1 cellular context compared by ENCODE assay signal in the genomic region with DNA sequence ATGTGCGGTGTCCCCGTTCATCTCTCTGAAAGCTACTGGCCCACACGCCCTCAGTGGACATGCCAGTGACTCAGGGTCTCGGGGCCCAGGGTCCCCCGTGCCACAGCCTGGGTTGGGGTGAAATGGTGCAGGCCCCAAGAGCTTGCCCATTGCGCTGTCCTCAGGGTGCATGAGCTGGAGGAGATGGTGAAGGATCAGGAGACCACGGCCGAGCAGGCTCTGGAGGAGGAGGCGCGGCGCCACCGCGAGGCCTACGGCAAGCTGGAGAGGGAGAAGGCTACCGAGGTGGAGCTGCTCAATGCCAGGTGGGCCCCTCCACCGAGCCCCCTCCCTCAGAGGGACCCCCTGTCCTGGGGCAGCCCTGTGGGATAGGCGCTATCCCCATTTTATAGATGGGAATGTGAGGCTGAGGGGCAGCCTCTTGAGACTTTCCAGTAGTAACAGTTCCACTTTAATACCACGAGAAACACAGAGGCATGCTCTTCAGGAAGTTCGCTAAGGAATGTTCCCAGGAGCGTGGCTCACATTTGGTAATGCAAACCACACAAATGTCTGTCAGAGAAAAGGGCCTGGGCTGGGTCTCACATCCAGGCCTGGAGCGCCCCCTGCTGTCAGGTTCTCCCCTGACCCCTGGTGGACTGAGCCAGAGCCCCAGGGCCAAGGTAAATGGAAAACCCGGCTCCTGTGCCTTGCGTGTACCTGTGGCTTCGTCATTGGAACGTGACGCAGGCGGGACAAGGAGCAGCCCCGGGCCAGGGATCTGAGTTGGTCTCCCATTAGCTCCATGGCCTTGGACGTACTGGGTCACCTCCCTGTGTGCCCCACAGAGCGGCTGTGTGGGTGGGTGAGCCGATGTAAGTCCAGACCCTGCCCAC.
A peak's percentile ranks its signal among the peaks of the same experiment; 100 is the strongest.
TF ChIP-seq lines count a peak whose summit lies in the region.

No MANE protein-coding gene starts in this region.

TF ChIP-seq in HEK293, 187 proteins besides CTCF, POLR2A, EP300 and RAD21 (continued from another document):
- TF ChIP-seq ZBTB44 (tag by site-specific recombination; IDR thresholded peaks at IDR 0.05) (no peak), OVOL3 (tag by site-specific recombination; IDR thresholded peaks at IDR 0.05) (no peak), MZF1 (tag by site-specific recombination; IDR thresholded peaks at IDR 0.05; ENCODE audit: borderline replicate concordance) (no peak), ZNF596 (tag by site-specific recombination; IDR thresholded peaks at IDR 0.05) (no peak), ZSCAN30 (tag by site-specific recombination; IDR thresholded peaks at IDR 0.05) (0 out of 2 replicates have a peak, but pooled peaks have one; percentile 49), TRIM28 (IDR thresholded peaks at IDR 0.05; ENCODE audit: borderline replicate concordance, low read length) (peak; percentile 25; the same call in 1 of the 2 replicates), ZBTB48 (tag by site-specific recombination; IDR thresholded peaks at IDR 0.05) (peak; percentile 67; the same call in 1 of the 2 replicates), ZNF660 (tag by site-specific recombination; IDR thresholded peaks at IDR 0.05) (peak; percentile 51), ZNF768 (tag by site-specific recombination; IDR thresholded peaks at IDR 0.05) (no peak), AEBP2 (tag by site-specific recombination; IDR thresholded peaks at IDR 0.05; ENCODE audit: borderline replicate concordance) (no peak), EGR2 (tag by site-specific recombination; IDR thresholded peaks at IDR 0.05; ENCODE audit: low read depth) (no peak), GFI1B (tag by site-specific recombination; IDR thresholded peaks at IDR 0.05) (no peak), ZNF610 (tag by site-specific recombination; IDR thresholded peaks at IDR 0.05; ENCODE audit: borderline replicate concordance) (no peak), ZSCAN16 (tag by site-specific recombination; IDR thresholded peaks at IDR 0.05) (no peak), PRDM10 (tag by site-specific recombination; IDR thresholded peaks at IDR 0.05) (no peak), ZBTB17 (tag by site-specific recombination; IDR thresholded peaks at IDR 0.05) (peak; percentile 33; the same call in 1 of the 2 replicates), GLI4 (tag by site-specific recombination; IDR thresholded peaks at IDR 0.05) (no peak), ZNF654 (tag by site-specific recombination; IDR thresholded peaks at IDR 0.05; ENCODE audit: low read depth) (peak; percentile 91), KLF8 (tag by site-specific recombination; IDR thresholded peaks at IDR 0.05) (no peak), KLF9 (tag by site-specific recombination; IDR thresholded peaks at IDR 0.05; ENCODE audit: low read depth) (no peak), IKZF3 (tag by site-specific recombination; IDR thresholded peaks at IDR 0.05) (peak; percentile 29; the same call in 1 of the 2 replicates), ZFP69B (tag by site-specific recombination; IDR thresholded peaks at IDR 0.05) (0 out of 2 replicates have a peak, but pooled peaks have one; percentile 33), PBX3 (CRISPR knock-in tag; IDR thresholded peaks at IDR 0.05) (0 out of 2 replicates have a peak, but pooled peaks have one; percentile 7)
- TF ChIP-seq, protein P1, sequence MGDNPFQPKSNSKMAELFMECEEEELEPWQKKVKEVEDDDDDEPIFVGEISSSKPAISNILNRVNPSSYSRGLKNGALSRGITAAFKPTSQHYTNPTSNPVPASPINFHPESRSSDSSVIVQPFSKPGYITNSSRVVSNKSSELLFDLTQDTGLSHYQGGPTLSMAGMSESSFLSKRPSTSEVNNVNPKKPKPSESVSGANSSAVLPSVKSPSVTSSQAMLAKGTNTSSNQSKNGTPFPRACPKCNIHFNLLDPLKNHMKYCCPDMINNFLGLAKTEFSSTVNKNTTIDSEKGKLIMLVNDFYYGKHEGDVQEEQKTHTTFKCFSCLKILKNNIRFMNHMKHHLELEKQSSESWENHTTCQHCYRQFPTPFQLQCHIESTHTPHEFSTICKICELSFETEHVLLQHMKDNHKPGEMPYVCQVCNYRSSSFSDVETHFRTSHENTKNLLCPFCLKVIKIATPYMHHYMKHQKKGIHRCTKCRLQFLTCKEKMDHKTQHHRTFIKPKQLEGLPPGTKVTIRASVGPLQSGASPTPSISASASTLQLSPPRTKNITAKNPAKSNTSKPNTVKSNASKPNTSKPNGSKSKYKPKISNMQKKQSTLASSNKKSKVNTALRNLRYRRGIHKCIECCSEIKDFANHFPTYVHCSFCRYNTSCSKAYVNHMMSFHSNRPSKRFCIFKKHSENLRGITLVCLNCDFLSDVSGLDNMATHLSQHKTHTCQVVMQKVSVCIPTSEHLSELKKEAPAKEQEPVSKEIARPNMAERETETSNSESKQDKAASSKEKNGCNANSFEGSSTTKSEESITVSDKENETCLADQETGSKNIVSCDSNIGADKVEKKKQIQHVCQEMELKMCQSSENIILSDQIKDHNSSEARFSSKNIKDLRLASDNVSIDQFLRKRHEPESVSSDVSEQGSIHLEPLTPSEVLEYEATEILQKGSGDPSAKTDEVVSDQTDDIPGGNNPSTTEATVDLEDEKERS (tag by site-specific recombination; IDR thresholded peaks at IDR 0.05), result no peak
- TF ChIP-seq, protein P2, sequence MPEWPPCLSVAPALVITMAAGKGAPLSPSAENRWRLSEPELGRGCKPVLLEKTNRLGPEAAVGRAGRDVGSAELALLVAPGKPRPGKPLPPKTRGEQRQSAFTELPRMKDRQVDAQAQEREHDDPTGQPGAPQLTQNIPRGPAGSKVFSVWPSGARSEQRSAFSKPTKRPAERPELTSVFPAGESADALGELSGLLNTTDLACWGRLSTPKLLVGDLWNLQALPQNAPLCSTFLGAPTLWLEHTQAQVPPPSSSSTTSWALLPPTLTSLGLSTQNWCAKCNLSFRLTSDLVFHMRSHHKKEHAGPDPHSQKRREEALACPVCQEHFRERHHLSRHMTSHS (tag by site-specific recombination; IDR thresholded peaks at IDR 0.05), result no peak
- TF ChIP-seq, protein P3, sequence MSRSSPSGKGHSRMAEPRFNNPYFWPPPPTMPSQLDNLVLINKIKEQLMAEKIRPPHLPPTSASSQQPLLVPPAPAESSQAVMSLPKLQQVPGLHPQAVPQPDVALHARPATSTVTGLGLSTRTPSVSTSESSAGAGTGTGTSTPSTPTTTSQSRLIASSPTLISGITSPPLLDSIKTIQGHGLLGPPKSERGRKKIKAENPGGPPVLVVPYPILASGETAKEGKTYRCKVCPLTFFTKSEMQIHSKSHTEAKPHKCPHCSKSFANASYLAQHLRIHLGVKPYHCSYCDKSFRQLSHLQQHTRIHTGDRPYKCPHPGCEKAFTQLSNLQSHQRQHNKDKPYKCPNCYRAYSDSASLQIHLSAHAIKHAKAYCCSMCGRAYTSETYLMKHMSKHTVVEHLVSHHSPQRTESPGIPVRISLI (tag by site-specific recombination; IDR thresholded peaks at IDR 0.05), result no peak
- TF ChIP-seq, protein P4, sequence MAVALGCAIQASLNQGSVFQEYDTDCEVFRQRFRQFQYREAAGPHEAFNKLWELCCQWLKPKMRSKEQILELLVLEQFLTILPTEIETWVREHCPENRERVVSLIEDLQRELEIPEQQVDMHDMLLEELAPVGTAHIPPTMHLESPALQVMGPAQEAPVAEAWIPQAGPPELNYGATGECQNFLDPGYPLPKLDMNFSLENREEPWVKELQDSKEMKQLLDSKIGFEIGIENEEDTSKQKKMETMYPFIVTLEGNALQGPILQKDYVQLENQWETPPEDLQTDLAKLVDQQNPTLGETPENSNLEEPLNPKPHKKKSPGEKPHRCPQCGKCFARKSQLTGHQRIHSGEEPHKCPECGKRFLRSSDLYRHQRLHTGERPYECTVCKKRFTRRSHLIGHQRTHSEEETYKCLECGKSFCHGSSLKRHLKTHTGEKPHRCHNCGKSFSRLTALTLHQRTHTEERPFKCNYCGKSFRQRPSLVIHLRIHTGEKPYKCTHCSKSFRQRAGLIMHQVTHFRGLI (tag by site-specific recombination; IDR thresholded peaks at IDR 0.05), result no peak
- TF ChIP-seq, protein P5, sequence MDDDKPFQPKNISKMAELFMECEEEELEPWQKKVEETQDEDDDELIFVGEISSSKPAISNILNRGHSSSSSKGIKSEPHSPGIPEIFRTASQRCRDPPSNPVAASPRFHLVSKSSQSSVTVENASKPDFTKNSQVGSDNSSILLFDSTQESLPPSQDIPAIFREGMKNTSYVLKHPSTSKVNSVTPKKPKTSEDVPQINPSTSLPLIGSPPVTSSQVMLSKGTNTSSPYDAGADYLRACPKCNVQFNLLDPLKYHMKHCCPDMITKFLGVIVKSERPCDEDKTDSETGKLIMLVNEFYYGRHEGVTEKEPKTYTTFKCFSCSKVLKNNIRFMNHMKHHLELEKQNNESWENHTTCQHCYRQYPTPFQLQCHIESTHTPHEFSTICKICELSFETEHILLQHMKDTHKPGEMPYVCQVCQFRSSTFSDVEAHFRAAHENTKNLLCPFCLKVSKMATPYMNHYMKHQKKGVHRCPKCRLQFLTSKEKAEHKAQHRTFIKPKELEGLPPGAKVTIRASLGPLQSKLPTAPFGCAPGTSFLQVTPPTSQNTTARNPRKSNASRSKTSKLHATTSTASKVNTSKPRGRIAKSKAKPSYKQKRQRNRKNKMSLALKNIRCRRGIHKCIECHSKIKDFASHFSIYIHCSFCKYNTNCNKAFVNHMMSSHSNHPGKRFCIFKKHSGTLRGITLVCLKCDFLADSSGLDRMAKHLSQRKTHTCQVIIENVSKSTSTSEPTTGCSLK (tag by site-specific recombination; IDR thresholded peaks at IDR 0.05), result no peak
- TF ChIP-seq, protein P6, sequence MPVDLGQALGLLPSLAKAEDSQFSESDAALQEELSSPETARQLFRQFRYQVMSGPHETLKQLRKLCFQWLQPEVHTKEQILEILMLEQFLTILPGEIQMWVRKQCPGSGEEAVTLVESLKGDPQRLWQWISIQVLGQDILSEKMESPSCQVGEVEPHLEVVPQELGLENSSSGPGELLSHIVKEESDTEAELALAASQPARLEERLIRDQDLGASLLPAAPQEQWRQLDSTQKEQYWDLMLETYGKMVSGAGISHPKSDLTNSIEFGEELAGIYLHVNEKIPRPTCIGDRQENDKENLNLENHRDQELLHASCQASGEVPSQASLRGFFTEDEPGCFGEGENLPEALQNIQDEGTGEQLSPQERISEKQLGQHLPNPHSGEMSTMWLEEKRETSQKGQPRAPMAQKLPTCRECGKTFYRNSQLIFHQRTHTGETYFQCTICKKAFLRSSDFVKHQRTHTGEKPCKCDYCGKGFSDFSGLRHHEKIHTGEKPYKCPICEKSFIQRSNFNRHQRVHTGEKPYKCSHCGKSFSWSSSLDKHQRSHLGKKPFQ (tag by site-specific recombination; IDR thresholded peaks at IDR 0.05), result no peak
